ENCODE assay signal across 15 cellular contexts in genomic region chr3:11386413-11387155, GRCh38.
DNase-seq lines count a peak whose midpoint lies in the region; ATAC-seq, FAIRE-seq and TF ChIP-seq lines count a peak whose summit lies in the region.
"Had no signal": no experiment of that assay in that cellular context is flagged by ENCODE, and none has a peak within 500 bp of the region (broad histone marks: within the 10 kb centered on the region; RNA-seq: fewer than 3 reads in every experiment).

No MANE protein-coding gene starts in this region.

- no TSS peak for BruUV-seq in endothelial cell of umbilical vein (replicated peaks; lab: Mats Ljungman, UMichigan)

- H3K4me3 ChIP-seq in SK-N-SH (ENCODE audit: low read depth in 2 of 2, low read length in 1 of 2) (no peak overlapping the region), endothelial cell of umbilical vein (replicated peaks in 1 of 3; ENCODE audit: insufficient read depth in 1 of 3, low read depth in 1 of 3, low read length in 3 of 3) (no peak overlapping the region), mesendoderm (ENCODE audit: low read length) (no peak overlapping the region), tibial artery (no peak overlapping the region), BE2C (ENCODE audit: low read depth, low read length) (no peak overlapping the region)

- peak overlapping the region; percentile 74 to 83; a peak in 3 of 4 replicates for H3K27ac ChIP-seq in SK-N-SH (ENCODE audit: low read depth in 2 of 2, low read length in 1 of 2)
- peak overlapping the region; percentile 22 for H3K27ac ChIP-seq in endothelial cell of umbilical vein (ENCODE audit: insufficient read depth, low read depth, low read length)
- H3K27ac ChIP-seq in mesendoderm (ENCODE audit: low read depth, low read length): no peak overlapping the region
- H3K27ac ChIP-seq in tibial artery: peak overlapping the region; percentile 31 to 40

- ATAC-seq in HG02623 (IDR thresholded peaks at IDR 0.05; ENCODE audit: unreplicated experiment): no peak
- ATAC-seq: activated CD4-positive, CD25-positive, alpha-beta regulatory T cell treated with anti-CD3 and anti-CD28 coated beads, Interleukin-2, amount 50 U/mL, for 24 hours had no signal

- no peak overlapping the region for H3K4ac ChIP-seq in mesendoderm (ENCODE audit: low read depth, low read length)

- TF ChIP-seq CTCF in SK-N-SH (IDR thresholded peaks at IDR 0.05): no peak
- no peak for TF ChIP-seq CTCF in endothelial cell of umbilical vein (IDR thresholded peaks at IDR 0.05; ENCODE audit: extremely low read depth in 1 of 2, insufficient read depth in 1 of 2, low read depth in 1 of 2, low read length in 2 of 2)
- TF ChIP-seq CTCF in tibial artery (IDR thresholded peaks at IDR 0.05): no peak
- TF ChIP-seq CTCF in BE2C (IDR thresholded peaks at IDR 0.05; ENCODE audit: low read depth, low read length): no peak

- no peak overlapping the region for H3K56ac ChIP-seq in mesendoderm (ENCODE audit: low read length)

- H4K8ac ChIP-seq in mesendoderm (ENCODE audit: low read depth, low read length): no peak overlapping the region

- H2AK5ac ChIP-seq in mesendoderm (ENCODE audit: low read length): no peak overlapping the region

- H4K5ac ChIP-seq in mesendoderm (ENCODE audit: low read length): no peak overlapping the region

- no peaks in the 10 kb centered on the region for H3K9me3 ChIP-seq in SK-N-SH
- no peaks in the 10 kb centered on the region for H3K9me3 ChIP-seq in endothelial cell of umbilical vein (replicated peaks; ENCODE audit: control insufficient read depth, insufficient read depth, low read length)
- no peaks in the 10 kb centered on the region for H3K9me3 ChIP-seq in tibial artery
- no peaks in the 10 kb centered on the region for H3K9me3 ChIP-seq in BE2C

- no peaks in the 10 kb centered on the region for H3K9me2 ChIP-seq in SK-N-SH

- H3K79me2 ChIP-seq in SK-N-SH (ENCODE audit: insufficient read depth) (no peaks in the 10 kb centered on the region), endothelial cell of umbilical vein (ENCODE audit: control insufficient read depth, insufficient read depth, low read length) (no peaks in the 10 kb centered on the region), mesendoderm (ENCODE audit: control insufficient read depth, insufficient read depth, low read length) (no peaks in the 10 kb centered on the region)

- CTCF ChIA-PET in SK-N-SH (lab: Yijun Ruan, JAX): interaction anchor here (1.0 to 3.1 kb wide), 4 partner anchors 44 to 269 kb away, joined by 3 to 11 read pairs (median 4); partner anchors contain the start of gene VGLL4
- CTCF ChIA-PET in endothelial cell of umbilical vein (lab: Charles Lee): interaction anchor here (0.6 to 1.2 kb wide), 7 partner anchors 52 to 265 kb away, joined by 3 to 4 read pairs (median 3); partner anchors contain the start of gene VGLL4

- DNase-seq in SK-N-SH (peak; percentile 22), endothelial cell of umbilical vein (ENCODE audit: low read depth, low spot score) (peak; percentile 68), mesendoderm (no peak), tibial artery (no peak), BE2C (no peak), NCI-H2227 (lab: John Stamatoyannopoulos, UW; ENCODE audit: unreplicated experiment) (no peak)
- DNase-seq: activated effector memory CD4-positive, alpha-beta T cell treated with Interleukin-2 at 50 U/mL for 16 hours; amniotic stem cell; immature natural killer cell; NCI-H1694 treated with DMSO at 0.1 percent for 48 hours; NCI-H510A treated with DMSO at 0.1 percent for 48 hours; occipital lobe; stimulated activated CD4-positive, alpha-beta T cell treated with anti-CD3 and anti-CD28 coated beads, Interleukin-2, amount 100 ng/mL, for 48 hours had no signal

- H3K9ac ChIP-seq in SK-N-SH (peak overlapping the region; percentile 1; the same call in 1 of the 2 replicates), endothelial cell of umbilical vein (replicated peaks; ENCODE audit: extremely low read depth, insufficient read depth, low read length) (no peak overlapping the region), mesendoderm (ENCODE audit: low read length) (no peak overlapping the region)

- H2BK5ac ChIP-seq in mesendoderm (ENCODE audit: low read length): no peak overlapping the region

- H3K36me3 ChIP-seq in SK-N-SH (replicated peaks in 1 of 2; ENCODE audit: control insufficient read depth in 1 of 2, insufficient read depth in 2 of 2, low read length in 1 of 2): peaks cover 0 to 4% of the 10 kb centered on the region in 2 experiments
- H3K36me3 ChIP-seq in endothelial cell of umbilical vein (ENCODE audit: control insufficient read depth in 2 of 2, extremely low read depth in 1 of 2, insufficient read depth in 2 of 2, low read length in 2 of 2): no peaks in the 10 kb centered on the region
- H3K36me3 ChIP-seq in mesendoderm (ENCODE audit: control insufficient read depth, insufficient read depth, low read length): no peaks in the 10 kb centered on the region
- no peaks in the 10 kb centered on the region for H3K36me3 ChIP-seq in tibial artery
- H3K36me3 ChIP-seq in BE2C: no peaks in the 10 kb centered on the region

- peak overlapping the region; percentile 41 for H2BK15ac ChIP-seq in mesendoderm (replicated peaks; ENCODE audit: low read depth)

- H3K23ac ChIP-seq in mesendoderm (ENCODE audit: low read length): no peak overlapping the region

- 65% methylated on average over 2 of the region's 2 CpGs for WGBS in SK-N-SH (ENCODE audit: low lambda C conversion rate)
- no CpG with 5 or more reads among the region's 2 CpGs for WGBS in mesendoderm (ENCODE audit: extremely low coverage, insufficient coverage, low lambda C conversion rate)

- H3K27me3 ChIP-seq in SK-N-SH (ENCODE audit: insufficient read depth) (no peaks in the 10 kb centered on the region), endothelial cell of umbilical vein (ENCODE audit: control insufficient read depth in 2 of 2, insufficient read depth in 2 of 2, low read length in 2 of 2) (no peaks in the 10 kb centered on the region), mesendoderm (ENCODE audit: insufficient read depth, low read length, poor library complexity) (no peaks in the 10 kb centered on the region), tibial artery (no peaks in the 10 kb centered on the region), BE2C (no peaks in the 10 kb centered on the region)

- H3K4me2 ChIP-seq in SK-N-SH (peak overlapping the region; percentile 16; the same call in 1 of the 2 replicates), endothelial cell of umbilical vein (ENCODE audit: insufficient read depth, low read length) (peak overlapping the region; percentile 6), mesendoderm (ENCODE audit: low read length) (no peak overlapping the region)

- TF ChIP-seq RAD21 in SK-N-SH (IDR thresholded peaks at IDR 0.05; ENCODE audit: low read length): no peak

- H3K18ac ChIP-seq in mesendoderm (ENCODE audit: low read length): no peak overlapping the region

- no peaks in the 10 kb centered on the region for H3K79me1 ChIP-seq in mesendoderm (ENCODE audit: low read length)

- dilution Hi-C loops in endothelial cell of umbilical vein (cut with MboI; ENCODE audit: extremely low pct_ligation_motif_present, low sequenced_read_pairs): no loop called here

- H3K4me1 ChIP-seq in SK-N-SH (ENCODE audit: control insufficient read depth in 1 of 2, insufficient read depth in 2 of 2, low read depth in 1 of 2, low read length in 1 of 2): peaks cover 10 to 26% of the 10 kb centered on the region in 2 experiments
- H3K4me1 ChIP-seq in endothelial cell of umbilical vein (ENCODE audit: control insufficient read depth, extremely low read depth, insufficient read depth, low read length): peaks cover 21% of the 10 kb centered on the region
- no peaks in the 10 kb centered on the region for H3K4me1 ChIP-seq in mesendoderm (ENCODE audit: control insufficient read depth, low read depth, low read length)
- peaks cover 0 to 33% (median 19%) of the 10 kb centered on the region in 4 donors for H3K4me1 ChIP-seq in tibial artery
- no peaks in the 10 kb centered on the region for H3K4me1 ChIP-seq in BE2C

- H3K9me1 ChIP-seq in endothelial cell of umbilical vein (replicated peaks; ENCODE audit: control insufficient read depth, extremely low read depth, insufficient read depth, low read length): no peaks in the 10 kb centered on the region

- H2BK120ac ChIP-seq in mesendoderm (ENCODE audit: low read depth, low read length): no peak overlapping the region

- peak in 1 of 2 experiments; percentile 72; a peak in 1 of 4 replicates for TF ChIP-seq EP300 in SK-N-SH (IDR thresholded peaks at IDR 0.05; ENCODE audit: borderline replicate concordance in 1 of 2, low read depth in 1 of 2, low read length in 1 of 2)

- H2AFZ ChIP-seq in SK-N-SH (ENCODE audit: low read depth) (no peak overlapping the region), endothelial cell of umbilical vein (ENCODE audit: low read depth, low read length) (no peak overlapping the region)

- intact Hi-C loops in endothelial cell of umbilical vein (cut with micrococcal nuclease): no loop called here
- intact Hi-C loops in tibial artery (cut with DNase I; ENCODE audit: low total_unique reads): no loop called here

- peaks cover 11% of the 10 kb centered on the region for H3F3A ChIP-seq in SK-N-SH (replicated peaks; ENCODE audit: insufficient read depth)

- H4K20me1 ChIP-seq in SK-N-SH (ENCODE audit: insufficient read depth) (no peaks in the 10 kb centered on the region), endothelial cell of umbilical vein (replicated peaks; ENCODE audit: control insufficient read depth, extremely low read depth, insufficient read depth, low read length) (no peaks in the 10 kb centered on the region)

- no peak for FAIRE-seq in endothelial cell of umbilical vein (lab: Jason Lieb, UNC)

- TF ChIP-seq POLR2A in endothelial cell of umbilical vein (IDR thresholded peaks at IDR 0.05; ENCODE audit: low read depth, low read length): no peak

- POLR2A ChIA-PET in SK-N-SH (lab: Yijun Ruan, JAX): no interaction called here
- POLR2A ChIA-PET in endothelial cell of umbilical vein (lab: Charles Lee): interaction anchor here (1.2 kb wide), 1 partner anchor 252 kb away, joined by 4 read pairs; no protein-coding TSS in a partner anchor

TF ChIP-seq in endothelial cell of umbilical vein, 7 proteins besides CTCF, POLR2A, EP300 and RAD21:
- TF ChIP-seq MYC (IDR thresholded peaks at IDR 0.05; ENCODE audit: low read depth, low read length): no peak
- TF ChIP-seq MAX (IDR thresholded peaks at IDR 0.05; ENCODE audit: insufficient read depth, insufficient read length): no peak
- TF ChIP-seq EZH2 (IDR thresholded peaks at IDR 0.05; ENCODE audit: borderline replicate concordance, low read depth, low read length, severe bottlenecking): no peak
- no peak for TF ChIP-seq GATA2 (IDR thresholded peaks at IDR 0.05; ENCODE audit: insufficient read depth, insufficient read length, low read depth, low read length)
- TF ChIP-seq JUN (IDR thresholded peaks at IDR 0.05; ENCODE audit: borderline replicate concordance, insufficient read depth, insufficient read length, low read depth): no peak
- TF ChIP-seq POLR2AphosphoS5 (IDR thresholded peaks at IDR 0.05; ENCODE audit: insufficient read depth, low read depth, low read length): no peak
- TF ChIP-seq FOS (IDR thresholded peaks at IDR 0.05; ENCODE audit: borderline replicate concordance, insufficient read depth, low read length): no peak

Comparison
In these comparisons a context has a peak if more than half of its experiments do, and no peak if none do; other contexts are left out.
1. DNase-seq: peak in SK-N-SH (single experiment) and endothelial cell of umbilical vein (single experiment); none in mesendoderm (single experiment), tibial artery (0 of 2), BE2C (single experiment) and NCI-H2227 (single experiment).